ENCODE assay signal across 20 cellular contexts in genomic region chr20:58340151-58340550, GRCh38. TPM values are rescaled to one million over a fixed set of nuclear protein-coding genes. Genes with fewer than 3 reads are reported as not detected.
DNase-seq lines count a peak whose midpoint lies in the region; ATAC-seq, FAIRE-seq and TF ChIP-seq lines count a peak whose summit lies in the region.
"Had no signal": no experiment of that assay in that cellular context is flagged by ENCODE, and none has a peak within 500 bp of the region (broad histone marks: within the 10 kb centered on the region; RNA-seq: fewer than 3 reads in every experiment).

No MANE protein-coding gene starts in this region.

- H3K4me1 Mint-ChIP-seq in activated T-cell treated with anti-CD3 and anti-CD28 coated beads, Interleukin-2, amount 50 U/mL, for 24 hours (ENCODE audit: low read depth): peaks cover 47% of the 10 kb centered on the region
- peaks cover 48% of the 10 kb centered on the region for H3K4me1 Mint-ChIP-seq in CD4-positive, alpha-beta T cell (ENCODE audit: low read depth)

- peaks cover 34% of the 10 kb centered on the region for H3F3A ChIP-seq in PC-9 (ENCODE audit: insufficient read depth, low read depth)

- no peak for TF ChIP-seq CTCF in PC-9 (conservative IDR thresholded peaks at IDR 0.05)
- TF ChIP-seq CTCF in keratinocyte (optimal IDR thresholded peaks at IDR 0.05 in 1 of 3, IDR thresholded peaks at IDR 0.05 in 1 of 3, conservative IDR thresholded peaks at IDR 0.05 in 1 of 3; ENCODE audit: extremely low read depth in 1 of 3, insufficient read depth in 2 of 3, low read length in 3 of 3): no peak
- no peak for TF ChIP-seq CTCF in testis (IDR thresholded peaks at IDR 0.05)
- no peak for TF ChIP-seq CTCF in CD4-positive, alpha-beta T cell (IDR thresholded peaks at IDR 0.05)

- H3K27ac Mint-ChIP-seq in activated T-cell treated with anti-CD3 and anti-CD28 coated beads, Interleukin-2, amount 50 U/mL, for 24 hours: peak overlapping the region; percentile 14
- no peak overlapping the region for H3K27ac Mint-ChIP-seq in CD4-positive, alpha-beta T cell

- H3K27me3 ChIP-seq in PC-9 (ENCODE audit: insufficient read depth, low read depth): no peaks in the 10 kb centered on the region
- no peaks in the 10 kb centered on the region for H3K27me3 ChIP-seq in keratinocyte (ENCODE audit: control insufficient read depth, extremely low read depth, insufficient read depth, low read length)
- H3K27me3 ChIP-seq in testis: no peaks in the 10 kb centered on the region
- H3K27me3 ChIP-seq in CD4-positive, alpha-beta T cell (ENCODE audit: control insufficient read depth, insufficient read depth, low read length): no peaks in the 10 kb centered on the region
- H3K27me3 ChIP-seq: SJCRH30 had no signal

- H3K9me3 ChIP-seq in PC-9 (ENCODE audit: insufficient read depth, low read depth): no peaks in the 10 kb centered on the region
- no peaks in the 10 kb centered on the region for H3K9me3 ChIP-seq in keratinocyte (ENCODE audit: control insufficient read depth, low read depth, low read length)
- H3K9me3 ChIP-seq in testis: no peaks in the 10 kb centered on the region
- H3K9me3 ChIP-seq in CD4-positive, alpha-beta T cell (ENCODE audit: control insufficient read depth, low read length): no peaks in the 10 kb centered on the region
- H3K9me3 ChIP-seq: SJCRH30 had no signal

- no peaks in the 10 kb centered on the region for H3K27me3 Mint-ChIP-seq in activated T-cell treated with anti-CD3 and anti-CD28 coated beads, Interleukin-2, amount 50 U/mL, for 24 hours
- no peaks in the 10 kb centered on the region for H3K27me3 Mint-ChIP-seq in CD4-positive, alpha-beta T cell
- H3K27me3 Mint-ChIP-seq: CD4-positive, alpha-beta memory T cell had no signal

- H3K4me3 Mint-ChIP-seq in activated T-cell treated with anti-CD3 and anti-CD28 coated beads, Interleukin-2, amount 50 U/mL, for 24 hours: no peak overlapping the region
- no peak overlapping the region for H3K4me3 Mint-ChIP-seq in CD4-positive, alpha-beta T cell
- H3K4me3 Mint-ChIP-seq: CD4-positive, alpha-beta memory T cell had no signal

- intact Hi-C loops in PC-9 (cut with micrococcal nuclease; ENCODE audit: unreplicated experiment) (no loop called here), testis (cut with DNase I; ENCODE audit: low total_unique reads) (no loop called here)
- intact Hi-C loops in CD4-positive, alpha-beta T cell (cut with DNase I, micrococcal nuclease): no loop called here

- H3K9ac ChIP-seq in keratinocyte (ENCODE audit: control insufficient read depth, extremely low read depth, insufficient read depth, low read length): no peak overlapping the region
- H3K9ac ChIP-seq: KMS-11 had no signal

- CTCF ChIA-PET in PC-9 (lab: Charles Lee): no interaction called here
- CTCF ChIA-PET in CD4-positive, alpha-beta T cell (lab: Charles Lee): no interaction called here

- WGBS in testis, 2 donors: 85 to 90% methylated on average over 4 of the region's 4 CpGs

- POLR2A ChIA-PET in PC-9 (lab: Charles Lee; ENCODE audit: unreplicated experiment): no interaction called here
- POLR2A ChIA-PET in CD4-positive, alpha-beta T cell (lab: Charles Lee): no interaction called here

- H3K27ac ChIP-seq in PC-9: peak overlapping the region; percentile 71
- peak overlapping the region; percentile 30 for H3K27ac ChIP-seq in keratinocyte (ENCODE audit: control insufficient read depth, insufficient read depth, low read length)
- H3K27ac ChIP-seq in testis: no peak overlapping the region
- H3K27ac ChIP-seq in CD4-positive, alpha-beta T cell (ENCODE audit: low read depth, low read length): no peak overlapping the region
- H3K27ac ChIP-seq: KMS-11, SJCRH30 had no signal

- H3K9me3 Mint-ChIP-seq in activated T-cell treated with anti-CD3 and anti-CD28 coated beads, Interleukin-2, amount 50 U/mL, for 24 hours: no peaks in the 10 kb centered on the region
- H3K9me3 Mint-ChIP-seq in CD4-positive, alpha-beta T cell: no peaks in the 10 kb centered on the region
- H3K9me3 Mint-ChIP-seq: CD4-positive, alpha-beta memory T cell had no signal

- H3K9me2 ChIP-seq in PC-9 (ENCODE audit: insufficient read depth): no peaks in the 10 kb centered on the region

- H4K20me1 ChIP-seq in PC-9 (ENCODE audit: insufficient read depth) (no peaks in the 10 kb centered on the region; the same call in 1 of the 2 replicates), keratinocyte (ENCODE audit: control insufficient read depth, extremely low read depth, insufficient read depth, low read length) (no peaks in the 10 kb centered on the region)

- H2AFZ ChIP-seq in PC-9: no peak overlapping the region
- H2AFZ ChIP-seq in keratinocyte (ENCODE audit: control insufficient read depth, low read length): no peak overlapping the region

- H3K4me1 ChIP-seq in PC-9 (replicated peaks; ENCODE audit: insufficient read depth) (peaks cover 48% of the 10 kb centered on the region), keratinocyte (ENCODE audit: control insufficient read depth, extremely low read depth, insufficient read depth, low read length) (peaks cover 52% of the 10 kb centered on the region), testis (no peaks in the 10 kb centered on the region)
- H3K4me1 ChIP-seq: SJCRH30 had no signal

- no peak for FAIRE-seq in keratinocyte (lab: Jason Lieb, UNC)
- FAIRE-seq: A204.1, GM12878, H1 had no signal

- TF ChIP-seq POLR2A in testis (IDR thresholded peaks at IDR 0.05): no peak

- no TSS peak for BruUV-seq in PC-9 (replicated peaks; lab: Mats Ljungman, UMichigan)

- no peak for DNase-seq in activated T-cell treated with anti-CD3 and anti-CD28 coated beads, Interleukin-2, amount 50 U/mL, for 24 hours
- no peak for DNase-seq in activated T-cell treated with anti-CD3 and anti-CD28 coated beads, Interleukin-2, amount 50 U/mL, for 48 hours
- DNase-seq in PC-9: no peak
- DNase-seq in keratinocyte (ENCODE audit: low read depth, low spot score): no peak
- no peak for DNase-seq in testis
- DNase-seq in CD4-positive, alpha-beta T cell: no peak
- DNase-seq: CD4-positive, alpha-beta memory T cell; DMS53; NCI-H1417 treated with DMSO at 0.1 percent for 48 hours; NCI-H187 treated with DMSO at 0.1 percent for 48 hours; NCI-H2227 treated with DMSO at 0.1 percent for 48 hours; NCI-H510A treated with DMSO at 0.1 percent for 48 hours; NCI-H82; OCI-M1; SJCRH30 had no signal

- H3K9me1 ChIP-seq in keratinocyte (ENCODE audit: control insufficient read depth, extremely low read depth, insufficient read depth, low read length): no peaks in the 10 kb centered on the region

- ATAC-seq in HG02840 (IDR thresholded peaks at IDR 0.05; ENCODE audit: low FRiP score, unreplicated experiment): no peak
- no peak for ATAC-seq in CD4-positive, alpha-beta T cell (ENCODE audit: poor library complexity)
- ATAC-seq: GM12878 had no signal

- peaks cover 69% of the 10 kb centered on the region for H3K36me3 Mint-ChIP-seq in activated T-cell treated with anti-CD3 and anti-CD28 coated beads, Interleukin-2, amount 50 U/mL, for 24 hours (ENCODE audit: low read depth)
- H3K36me3 Mint-ChIP-seq in CD4-positive, alpha-beta T cell (ENCODE audit: low read depth): peaks cover 53% of the 10 kb centered on the region

- dilution Hi-C loops in keratinocyte (cut with MboI; ENCODE audit: extremely low pct_ligation_motif_present, low sequenced_read_pairs): no loop called here

- H3K79me2 ChIP-seq in PC-9 (ENCODE audit: low read depth) (peaks cover 78% of the 10 kb centered on the region), keratinocyte (ENCODE audit: control insufficient read depth, insufficient read depth, low read length) (peaks cover 71% of the 10 kb centered on the region)

- H3K36me3 ChIP-seq in PC-9 (ENCODE audit: low read depth) (peaks cover 21% of the 10 kb centered on the region), keratinocyte (ENCODE audit: control insufficient read depth in 2 of 2, extremely low read depth in 1 of 2, insufficient read depth in 2 of 2, low read length in 2 of 2) (peaks cover 3 to 11% of the 10 kb centered on the region in 2 experiments), testis (ENCODE audit: low read depth, missing control alignments) (no peaks in the 10 kb centered on the region)

- H3K4me2 ChIP-seq in PC-9 (peak overlapping the region; percentile 46; the same call in 1 of the 2 replicates), keratinocyte (ENCODE audit: control insufficient read depth, extremely low read depth, insufficient read depth, low read depth, low read length) (peak overlapping the region; percentile 3)
- H3K4me2 ChIP-seq: KMS-11 had no signal

- H3K4me3 ChIP-seq in PC-9 (no peak overlapping the region), keratinocyte (ENCODE audit: control insufficient read depth in 2 of 3, extremely low read depth in 1 of 3, insufficient read depth in 2 of 3, low read depth in 1 of 3, low read length in 3 of 3) (no peak overlapping the region), testis (no peak overlapping the region)
- H3K4me3 ChIP-seq: GM12878, SJCRH30 had no signal

RNA-seq across cellular contexts. Expression of gene RAB22A, which starts 30.6 kb away (rescaled TPM):
- total RNA-seq in PC-9 (2021) (22.6 and 28.9 TPM in 2 replicates), testis (10 to 100 TPM; 19.2 to 20.8 TPM)
- polyA plus RNA-seq in keratinocyte (16.0 to 22.9 TPM (median 17.1 TPM) in 3 replicates), testis (ENCODE audit: insufficient read depth, low read depth, low replicate concordance) (11.2 TPM)
- polyA plus RNA-seq in keratinocyte (2011; ENCODE audit: low read depth): 12.6 TPM
- polyA plus RNA-seq in keratinocyte (2011; cell fraction: cytosol; rRNA removed): 12.5 and 19.7 TPM in 2 replicates
- 17.4 and 18.9 TPM in 2 replicates for polyA plus RNA-seq in keratinocyte (2011; cell fraction: nucleus; rRNA removed)
- polyA plus RNA-seq in keratinocyte (2012; ENCODE audit: low replicate concordance): 14.2 and 16.1 TPM in 2 replicates
- 12.3 to 30.9 TPM (median 23.4 TPM) in 3 replicates for polyA minus RNA-seq in keratinocyte
- polyA minus RNA-seq in keratinocyte (2011; cell fraction: cytosol; rRNA and poly(A)+ RNA removed): 18.4 TPM
- polyA minus RNA-seq in keratinocyte (2011; cell fraction: nucleus; rRNA and poly(A)+ RNA removed): 14.5 and 28.5 TPM in 2 replicates
- total RNA-seq in CD4-positive, alpha-beta T cell: 10 to 100 TPM; 16.5 to 17.2 TPM

RNA-seq across cellular contexts. Expression of gene VAPB, which starts 48.9 kb away (rescaled TPM):
- total RNA-seq in PC-9 (2021) (73.0 and 80.6 TPM in 2 replicates), testis (10 to 100 TPM; 23.5 to 23.8 TPM)
- polyA plus RNA-seq in keratinocyte (20.9 to 50.5 TPM (median 38.0 TPM) in 3 replicates), testis (ENCODE audit: insufficient read depth, low read depth, low replicate concordance) (31.4 TPM)
- 20.7 TPM for polyA plus RNA-seq in keratinocyte (2011; ENCODE audit: low read depth)
- polyA plus RNA-seq in keratinocyte (2011; cell fraction: cytosol; rRNA removed): 39.1 and 52.0 TPM in 2 replicates
- polyA plus RNA-seq in keratinocyte (2011; cell fraction: nucleus; rRNA removed): 38.9 and 46.3 TPM in 2 replicates
- 35.3 and 47.0 TPM in 2 replicates for polyA plus RNA-seq in keratinocyte (2012; ENCODE audit: low replicate concordance)
- 18.7 to 26.7 TPM (median 26.0 TPM) in 3 replicates for polyA minus RNA-seq in keratinocyte
- polyA minus RNA-seq in keratinocyte (2011; cell fraction: cytosol; rRNA and poly(A)+ RNA removed): 27.2 TPM
- 10.8 and 16.3 TPM in 2 replicates for polyA minus RNA-seq in keratinocyte (2011; cell fraction: nucleus; rRNA and poly(A)+ RNA removed)
- total RNA-seq in CD4-positive, alpha-beta T cell: 10 to 100 TPM; 25.2 to 29.4 TPM

Comparison
In these comparisons a context has a peak if more than half of its experiments do, and no peak if none do; other contexts are left out.
1. H3K27ac ChIP-seq: peak in PC-9 (single experiment) and keratinocyte (single experiment); none in testis (0 of 2) and CD4-positive, alpha-beta T cell (single experiment).